Comparison of ENCODE assay signal across 14 cellular contexts in the genomic region with DNA sequence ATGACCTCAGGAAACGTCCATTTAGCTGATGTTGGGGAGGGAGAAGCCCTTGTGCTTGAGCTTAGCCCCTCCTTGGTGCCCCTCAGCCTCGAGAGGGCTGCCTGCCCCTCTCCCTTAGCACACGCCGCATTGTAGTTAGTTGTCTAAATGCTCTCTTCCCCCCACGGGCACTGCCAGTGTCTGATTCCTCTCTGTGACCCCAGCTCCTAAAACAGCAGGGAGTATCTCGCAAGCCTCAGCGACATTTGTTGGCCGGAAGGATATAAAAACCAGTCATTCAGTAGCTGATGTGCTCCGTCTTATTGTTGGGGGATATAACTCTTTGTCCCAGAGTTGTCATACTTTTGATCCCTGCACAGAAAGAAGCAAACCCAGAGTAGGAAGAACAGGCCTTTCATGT.
"Had no signal": no experiment of that assay in that cellular context is flagged by ENCODE, and none has a peak within 500 bp of the region (broad histone marks: within the 10 kb centered on the region; RNA-seq: fewer than 3 reads in every experiment).

No MANE protein-coding gene starts in this region.

- H3K27me3 ChIP-seq: ovary, transverse colon had no signal

- H3K27ac ChIP-seq: left ventricle myocardium inferior, ovary had no signal

- DNase-seq: activated CD4-positive, alpha-beta T cell treated with anti-CD3 and anti-CD28 coated beads, Interleukin-2, amount 10 ng/mL, durations not matched to agents 24 days and 14 days; activated CD4-positive, CD25-positive, alpha-beta regulatory T cell; activated CD8-positive, alpha-beta memory T cell treated with anti-CD3 and anti-CD28 coated beads, Interleukin-2, amount 50 U/mL, for 48 hours; activated gamma-delta T cell treated with Interleukin-2 at 50 U/mL for 16 hours; amniotic stem cell; caudate nucleus; hippocampal formation; left ventricle myocardium inferior; natural killer cell; ovary; stimulated activated CD4-positive, alpha-beta T cell treated with anti-CD3 and anti-CD28 coated beads, Interleukin-2, amount 100 ng/mL, for 24 hours; transverse colon had no signal

- H3K36me3 ChIP-seq: left ventricle myocardium inferior, ovary, transverse colon had no signal

- H3K4me3 ChIP-seq: left ventricle myocardium inferior, ovary, transverse colon had no signal

- H3K9me3 ChIP-seq: left ventricle myocardium inferior, ovary, transverse colon had no signal

- ATAC-seq: natural killer cell; sciatic nerve; stimulated activated memory B cell treated with anti-CD40 and anti-IgM and Interleukin-4, amounts not matched to agents 10 μg/mL and 1 μg/mL and 100 μg/mL, for 72 hours had no signal
